16 cellular contexts compared by ENCODE assay signal in the genomic region with DNA sequence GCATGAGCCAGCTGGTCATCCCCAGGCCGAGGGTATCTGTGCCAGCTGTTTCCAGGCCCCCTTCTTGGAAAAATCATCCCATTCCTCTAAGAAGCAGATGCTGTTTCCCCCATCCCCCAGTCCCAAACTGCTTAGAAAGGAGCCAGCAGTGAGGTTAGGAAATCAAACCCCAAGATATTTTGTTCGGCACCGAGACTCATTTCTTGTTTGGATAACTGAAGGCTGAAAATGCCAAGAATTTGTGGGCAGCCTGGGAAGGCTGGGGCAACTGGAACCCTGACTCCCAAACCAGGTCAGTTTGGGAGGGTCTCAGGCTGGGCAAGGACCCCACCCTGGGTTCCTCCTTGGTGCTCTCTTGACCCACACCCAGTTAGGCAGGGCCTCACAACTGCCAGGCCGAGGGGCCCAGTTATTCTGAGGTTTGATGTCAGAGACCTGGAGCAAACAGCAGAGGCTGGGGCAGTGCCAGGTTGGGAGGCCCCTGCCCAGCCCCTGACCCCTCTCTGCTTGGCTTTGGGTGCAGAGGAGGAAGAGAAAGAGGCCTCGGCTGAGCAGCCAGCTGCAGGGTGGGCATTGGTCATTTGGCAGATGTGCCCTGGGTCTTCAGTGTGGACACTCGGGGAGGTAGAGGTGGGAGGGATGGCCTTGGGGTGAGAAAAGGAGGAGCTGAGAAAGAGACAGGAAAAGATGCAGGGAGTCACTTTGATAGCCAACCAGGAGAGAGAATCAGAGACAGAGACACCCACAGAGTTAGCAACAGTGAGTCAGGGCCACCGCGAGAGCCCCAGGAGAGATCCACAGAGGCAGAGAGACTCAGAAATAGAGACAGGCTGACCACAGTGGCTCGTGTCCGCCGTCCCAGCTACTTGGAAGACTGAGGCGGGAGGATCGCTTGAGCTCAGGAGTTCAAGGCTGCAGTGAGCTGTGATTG. TPM values are rescaled to one million over a fixed set of nuclear protein-coding genes. Genes with fewer than 3 reads are reported as not detected.
DNase-seq lines count a peak whose midpoint lies in the region; ATAC-seq and TF ChIP-seq lines count a peak whose summit lies in the region.
"Had no signal": no experiment of that assay in that cellular context is flagged by ENCODE, and none has a peak within 500 bp of the region (broad histone marks: within the 10 kb centered on the region; RNA-seq: fewer than 3 reads in every experiment).

No MANE protein-coding gene starts in this region.

- TF ChIP-seq CTCF in AG09319 (IDR thresholded peaks at IDR 0.05; ENCODE audit: low read depth, low read length) (no peak), psoas muscle (IDR thresholded peaks at IDR 0.05) (no peak)

- H3K9me3 ChIP-seq in psoas muscle, result no peaks in the 10 kb centered on the region

- H3K4me1 ChIP-seq in psoas muscle, result peaks cover 3% of the 10 kb centered on the region

- intact Hi-C loops in left cardiac atrium (cut with DNase I), result no loop called here
- intact Hi-C loops in psoas muscle (cut with DNase I), result no loop called here

- peak; percentile 4 for DNase-seq in AG09319 (ENCODE audit: extremely low read depth, low read depth)
- DNase-seq in HT1080 (ENCODE audit: low read depth), result peak; percentile 7
- DNase-seq in left cardiac atrium, result peak; percentile 46
- DNase-seq in psoas muscle, result peak; percentile 39 to 79
- no peak for DNase-seq in NCI-H2171 (lab: John Stamatoyannopoulos, UW)
- no peak for DNase-seq in stimulated activated CD4-positive, alpha-beta T cell treated with anti-CD3 and anti-CD28 coated beads, Interleukin-4, amount 100 ng/mL, for 4 hours
- DNase-seq: activated effector memory CD4-positive, alpha-beta T cell treated with Interleukin-2 at 50 U/mL for 16 hours; hippocampal formation; NCI-H1105; nucleus accumbens; T-helper 17 cell had no signal

- H3K27me3 ChIP-seq in psoas muscle (ENCODE audit: insufficient read depth in 3 of 3, low read length in 2 of 3), result no peaks in the 10 kb centered on the region

- ATAC-seq in left cardiac atrium (peak; percentile 53 to 56), psoas muscle (peak in 2 of 4 donors; percentile 37 to 65), HG02973 (IDR thresholded peaks at IDR 0.05; ENCODE audit: unreplicated experiment) (no peak), HG03139 (IDR thresholded peaks at IDR 0.05; ENCODE audit: unreplicated experiment) (no peak)
- ATAC-seq: T-helper 17 cell had no signal

- no peak overlapping the region for H3K4me3 ChIP-seq in psoas muscle

- peak overlapping the region; percentile 16 for H3K27ac ChIP-seq in psoas muscle

- H3K36me3 ChIP-seq in psoas muscle (ENCODE audit: insufficient read depth in 1 of 2, low read depth in 1 of 2), result no peaks in the 10 kb centered on the region

- WGBS in psoas muscle, 3 donors, result 47 to 55% (median 48%) methylated on average over 13 of the region's 13 CpGs

RNA-seq across cellular contexts. Expression of gene ANGPT4, which starts 5.0 kb away (rescaled TPM):
- total RNA-seq in HT1080 (2014; rRNA removed; shearing (Covaris generic)), result 0.02 TPM in 1 of 2 replicates, not detected in the other
- 0.01 TPM in 1 of 2 replicates, not detected in the other for polyA plus RNA-seq in HT1080 (2015; cell fraction: cytosol; rRNA removed)
- polyA plus RNA-seq in HT1080 (2015; cell fraction: nucleus; rRNA removed), result 0.02 TPM in 1 of 2 replicates, not detected in the other
- total RNA-seq in left cardiac atrium (under 1 TPM in 1 of 2 donors, not detected in 1; 0.27 TPM), psoas muscle (under 1 TPM in 2 of 4 donors, not detected in 2; 0.04 to 0.06 TPM)
- under 1 TPM; 0.03 to 0.14 (median 0.10) TPM for polyA plus RNA-seq in psoas muscle
- total RNA-seq: activated CD4-positive, alpha-beta T cell treated with anti-CD3 and anti-CD28 coated beads, Interleukin-2, amount 10 ng/mL, durations not matched to agents 7 days and 5 days; bronchial epithelial cell; endothelial cell of umbilical vein; T-helper 17 cell had no signal
- polyA plus RNA-seq: endothelial cell of umbilical vein had no signal

Comparison
In these comparisons a context has a peak if more than half of its experiments do, and no peak if none do; other contexts are left out.
1. DNase-seq: peak in AG09319 (single experiment), HT1080 (single experiment), left cardiac atrium (single experiment) and psoas muscle (2 of 2); none in NCI-H2171 (single experiment) and stimulated activated CD4-positive, alpha-beta T cell treated with anti-CD3 and anti-CD28 coated beads, Interleukin-4, amount 100 ng/mL, for 4 hours (0 of 2).
2. ATAC-seq: peak in left cardiac atrium (2 of 2); none in HG02973 (single experiment) and HG03139 (single experiment).